12 cellular contexts compared by ENCODE assay signal in genomic region chr11:59767212-59767611, GRCh38. TPM values are rescaled to one million over a fixed set of nuclear protein-coding genes. Genes with fewer than 3 reads are reported as not detected.
DNase-seq lines count a peak whose midpoint lies in the region; ATAC-seq and TF ChIP-seq lines count a peak whose summit lies in the region.
"Had no signal": no experiment of that assay in that cellular context is flagged by ENCODE, and none has a peak within 500 bp of the region (broad histone marks: within the 10 kb centered on the region; RNA-seq: fewer than 3 reads in every experiment).

No MANE protein-coding gene starts in this region.

- peaks cover 23% of the 10 kb centered on the region for H3K36me3 Mint-ChIP-seq in activated CD8-positive, alpha-beta memory T cell treated with anti-CD3 and anti-CD28 coated beads, Interleukin-2, amount 10 ng/mL, durations not matched to agents 7 days and 5 days
- H3K36me3 Mint-ChIP-seq in stimulated activated naive B cell treated with anti-CD40 and anti-IgM and Interleukin-4, amounts not matched to agents 10 μg/mL and 1 μg/mL and 100 μg/mL, for 72 hours = peaks cover 3 to 9% of the 10 kb centered on the region in 2 donors
- H3K36me3 Mint-ChIP-seq in HFFc6 (ENCODE audit: low read depth) = peaks cover 9% of the 10 kb centered on the region; the same call in 1 of the 2 replicates

- H3K4me3 ChIP-seq in fibroblast of the aortic adventitia (ENCODE audit: low read depth, low read length) (no peak overlapping the region), gastrocnemius medialis (no peak overlapping the region)

- no peak for TF ChIP-seq POLR2A in gastrocnemius medialis (IDR thresholded peaks at IDR 0.05)

- in situ Hi-C loops in gastrocnemius medialis (cut with MboI; ENCODE audit: low sequenced_read_pairs in 4 of 4) = no loop called here

- H3K27ac ChIP-seq in gastrocnemius medialis = no peak overlapping the region

- no peaks in the 10 kb centered on the region for H3K9me3 ChIP-seq in gastrocnemius medialis

- peaks cover 35% of the 10 kb centered on the region for H3K4me1 Mint-ChIP-seq in activated CD8-positive, alpha-beta memory T cell treated with anti-CD3 and anti-CD28 coated beads, Interleukin-2, amount 10 ng/mL, durations not matched to agents 7 days and 5 days
- H3K4me1 Mint-ChIP-seq in stimulated activated naive B cell treated with anti-CD40 and anti-IgM and Interleukin-4, amounts not matched to agents 10 μg/mL and 1 μg/mL and 100 μg/mL, for 72 hours = peaks cover 17 to 30% of the 10 kb centered on the region in 2 donors
- H3K4me1 Mint-ChIP-seq in HFFc6 (ENCODE audit: low read depth) = peaks cover 33% of the 10 kb centered on the region
- H3K4me1 Mint-ChIP-seq: nephron had no signal

- DNase-seq in activated CD8-positive, alpha-beta memory T cell treated with anti-CD3 and anti-CD28 coated beads, Interleukin-2, amount 10 ng/mL, durations not matched to agents 7 days and 5 days = peak; percentile 79
- DNase-seq in activated CD8-positive, alpha-beta memory T cell treated with anti-CD3 and anti-CD28 coated beads for 24 hours = no peak
- DNase-seq in T-helper 22 cell (ENCODE audit: low read depth) (peak; percentile 12), fibroblast of the aortic adventitia (ENCODE audit: low read depth) (peak; percentile 6), gastrocnemius medialis (no peak), putamen (ENCODE audit: low spot score) (no peak), HFFc6 (no peak)
- DNase-seq in stimulated activated naive B cell treated with anti-CD40 and anti-IgM and Interleukin-4, amounts not matched to agents 10 μg/mL and 1 μg/mL and 100 μg/mL, for 72 hours = no peak
- DNase-seq: ACHN, NCI-H1930, PC-3 had no signal

- peak; percentile 78 for ATAC-seq in activated CD8-positive, alpha-beta memory T cell treated with anti-CD3 and anti-CD28 coated beads, Interleukin-2, amount 10 ng/mL, durations not matched to agents 7 days and 5 days
- peak in 1 of 2 donors; percentile 11 for ATAC-seq in stimulated activated naive B cell treated with anti-CD40 and anti-IgM and Interleukin-4, amounts not matched to agents 10 μg/mL and 1 μg/mL and 100 μg/mL, for 72 hours (replicated peaks)
- no peak for ATAC-seq in gastrocnemius medialis
- ATAC-seq: PC-3 had no signal

- intact Hi-C loops in gastrocnemius medialis (cut with DNase I; ENCODE audit: low total_unique reads) = no loop called here

- no peak for TF ChIP-seq CTCF in fibroblast of the aortic adventitia (IDR thresholded peaks at IDR 0.05; ENCODE audit: insufficient read depth, low read length)
- TF ChIP-seq CTCF in gastrocnemius medialis (IDR thresholded peaks at IDR 0.05 in 4 of 5, conservative IDR thresholded peaks at IDR 0.05 in 1 of 5) = no peak
- no peak for TF ChIP-seq CTCF in HFFc6 (IDR thresholded peaks at IDR 0.05)

- H3K4me1 ChIP-seq in gastrocnemius medialis = peaks cover 13 to 27% of the 10 kb centered on the region in 2 donors

- H3K36me3 ChIP-seq in gastrocnemius medialis = no peaks in the 10 kb centered on the region

- CTCF ChIA-PET in activated CD8-positive, alpha-beta memory T cell treated with anti-CD3 and anti-CD28 coated beads, Interleukin-2, amount 10 ng/mL, durations not matched to agents 7 days and 5 days (lab: Charles Lee) = interaction anchor here (1.1 to 5.2 kb wide), 8 partner anchors 9 to 230 kb away, joined by 3 to 57 read pairs (median 5); partner anchors contain the start of genes MRPL16 and STX3

- H3K4me3 Mint-ChIP-seq in activated CD8-positive, alpha-beta memory T cell treated with anti-CD3 and anti-CD28 coated beads, Interleukin-2, amount 10 ng/mL, durations not matched to agents 7 days and 5 days = no peak overlapping the region
- no peak overlapping the region for H3K4me3 Mint-ChIP-seq in stimulated activated naive B cell treated with anti-CD40 and anti-IgM and Interleukin-4, amounts not matched to agents 10 μg/mL and 1 μg/mL and 100 μg/mL, for 72 hours
- no peak overlapping the region for H3K4me3 Mint-ChIP-seq in HFFc6
- H3K4me3 Mint-ChIP-seq: nephron had no signal

- no peaks in the 10 kb centered on the region for H3K9me3 Mint-ChIP-seq in activated CD8-positive, alpha-beta memory T cell treated with anti-CD3 and anti-CD28 coated beads, Interleukin-2, amount 10 ng/mL, durations not matched to agents 7 days and 5 days (ENCODE audit: low read depth)
- H3K9me3 Mint-ChIP-seq in stimulated activated naive B cell treated with anti-CD40 and anti-IgM and Interleukin-4, amounts not matched to agents 10 μg/mL and 1 μg/mL and 100 μg/mL, for 72 hours = peaks cover 0 to 5% of the 10 kb centered on the region in 2 donors
- H3K9me3 Mint-ChIP-seq in HFFc6 = no peaks in the 10 kb centered on the region
- H3K9me3 Mint-ChIP-seq: nephron had no signal

- H3K27me3 ChIP-seq in gastrocnemius medialis = no peaks in the 10 kb centered on the region

- H3K27ac Mint-ChIP-seq in activated CD8-positive, alpha-beta memory T cell treated with anti-CD3 and anti-CD28 coated beads, Interleukin-2, amount 10 ng/mL, durations not matched to agents 7 days and 5 days = no peak overlapping the region
- H3K27ac Mint-ChIP-seq in stimulated activated naive B cell treated with anti-CD40 and anti-IgM and Interleukin-4, amounts not matched to agents 10 μg/mL and 1 μg/mL and 100 μg/mL, for 72 hours = peak overlapping the region; percentile 3
- H3K27ac Mint-ChIP-seq in HFFc6 = no peak overlapping the region
- H3K27ac Mint-ChIP-seq: nephron had no signal

- no peaks in the 10 kb centered on the region for H3K27me3 Mint-ChIP-seq in activated CD8-positive, alpha-beta memory T cell treated with anti-CD3 and anti-CD28 coated beads, Interleukin-2, amount 10 ng/mL, durations not matched to agents 7 days and 5 days
- H3K27me3 Mint-ChIP-seq in stimulated activated naive B cell treated with anti-CD40 and anti-IgM and Interleukin-4, amounts not matched to agents 10 μg/mL and 1 μg/mL and 100 μg/mL, for 72 hours = no peaks in the 10 kb centered on the region
- no peaks in the 10 kb centered on the region; the same call in 1 of the 2 replicates for H3K27me3 Mint-ChIP-seq in HFFc6 (ENCODE audit: insufficient read depth)

RNA-seq across cellular contexts. Expression of gene STX3, which starts 12.0 kb away (rescaled TPM):
- total RNA-seq in activated CD8-positive, alpha-beta memory T cell treated with anti-CD3 and anti-CD28 coated beads, Interleukin-2, amount 10 ng/mL, durations not matched to agents 7 days and 5 days = 10 to 100 TPM; 76.1 to 82.2 TPM
- total RNA-seq in fibroblast of the aortic adventitia (ENCODE audit: low replicate concordance) (17.9 and 69.6 TPM in 2 replicates), gastrocnemius medialis (10 to 100 TPM in 2 of 4 donors, 1 to 10 TPM in 2; 8.3 to 23.4 (median 15.8) TPM)
- 10 to 100 TPM; 17.1 to 23.1 (median 19.0) TPM for total RNA-seq in HFFc6 (2021; fragmentation: NEBNext Ultra II Directional; extraction: Animal tissue kit (Norgen Biotek cat#: 25700))

RNA-seq across cellular contexts. Expression of gene MRPL16, which starts 43.4 kb away (rescaled TPM):
- total RNA-seq in activated CD8-positive, alpha-beta memory T cell treated with anti-CD3 and anti-CD28 coated beads, Interleukin-2, amount 10 ng/mL, durations not matched to agents 7 days and 5 days = 100 to 1,000 TPM in 1 of 2 experiments, 10 to 100 TPM in 1; 76.5 to 102 TPM
- 25.7 and 29.3 TPM in 2 replicates for total RNA-seq in fibroblast of the aortic adventitia (ENCODE audit: low replicate concordance)
- total RNA-seq in gastrocnemius medialis = 10 to 100 TPM; 33.7 to 78.2 (median 38.3) TPM
- total RNA-seq in HFFc6 (2021; fragmentation: NEBNext Ultra II Directional; extraction: Animal tissue kit (Norgen Biotek cat#: 25700)) = 10 to 100 TPM; 45.7 to 51.0 (median 48.6) TPM

RNA-seq across cellular contexts. Expression of gene OR10V1, which starts 53.6 kb away (rescaled TPM):
- not detected for total RNA-seq in activated CD8-positive, alpha-beta memory T cell treated with anti-CD3 and anti-CD28 coated beads, Interleukin-2, amount 10 ng/mL, durations not matched to agents 7 days and 5 days
- total RNA-seq in fibroblast of the aortic adventitia (ENCODE audit: low replicate concordance) (not detected in 2 replicates), gastrocnemius medialis (not detected)
- not detected for total RNA-seq in HFFc6 (2021; fragmentation: NEBNext Ultra II Directional; extraction: Animal tissue kit (Norgen Biotek cat#: 25700))
- total RNA-seq: PC-3 had no signal

Comparison
In these comparisons a context has a peak if more than half of its experiments do, and no peak if none do; other contexts are left out.
1. DNase-seq: peak in activated CD8-positive, alpha-beta memory T cell treated with anti-CD3 and anti-CD28 coated beads, Interleukin-2, amount 10 ng/mL, durations not matched to agents 7 days and 5 days (single experiment), T-helper 22 cell (single experiment) and fibroblast of the aortic adventitia (single experiment); none in activated CD8-positive, alpha-beta memory T cell treated with anti-CD3 and anti-CD28 coated beads for 24 hours (single experiment), stimulated activated naive B cell treated with anti-CD40 and anti-IgM and Interleukin-4, amounts not matched to agents 10 μg/mL and 1 μg/mL and 100 μg/mL, for 72 hours (single experiment), gastrocnemius medialis (0 of 2), putamen (single experiment) and HFFc6 (single experiment).